ENCODE assay signal across 8 cellular contexts in genomic region chr9:97529363-97530076, GRCh38. TPM values are rescaled to one million over a fixed set of nuclear protein-coding genes. Genes with fewer than 3 reads are reported as not detected.
DNase-seq lines count a peak whose midpoint lies in the region; ATAC-seq, FAIRE-seq and TF ChIP-seq lines count a peak whose summit lies in the region.

No MANE protein-coding gene starts in this region.

- ATAC-seq in GM18858 (IDR thresholded peaks at IDR 0.05; ENCODE audit: unreplicated experiment) (peak; percentile 81), GM21825 (IDR thresholded peaks at IDR 0.05; ENCODE audit: unreplicated experiment) (peak; percentile 55)

- intact Hi-C loops in left ventricle myocardium inferior (cut with micrococcal nuclease) = no loop called here

- DNase-seq in NCI-H226 (peak; percentile 3), left ventricle myocardium inferior (peak; percentile 47), HTR-8/SVneo (ENCODE audit: insufficient read length, low spot score) (no peak), SHP77 (lab: John Stamatoyannopoulos, UW) (no peak), G401 (ENCODE audit: low spot score) (no peak)
- no peak for DNase-seq in activated CD8-positive, alpha-beta memory T cell treated with anti-CD3 and anti-CD28 coated beads, Interleukin-2, amount 50 U/mL, for 4 hours

- no peak overlapping the region for H3K4me3 ChIP-seq in left ventricle myocardium inferior

- peaks cover 52% of the 10 kb centered on the region for H3K36me3 ChIP-seq in left ventricle myocardium inferior

- FAIRE-seq in HTR-8/SVneo (lab: Jason Lieb, UNC) = no peak

- peak overlapping the region; percentile 94 for H3K27ac ChIP-seq in left ventricle myocardium inferior (replicated peaks)

- H3K27me3 ChIP-seq in left ventricle myocardium inferior (ENCODE audit: low read depth) = no peaks in the 10 kb centered on the region

- peaks cover 80% of the 10 kb centered on the region for H3K4me1 ChIP-seq in left ventricle myocardium inferior

- TF ChIP-seq CTCF in left ventricle myocardium inferior (IDR thresholded peaks at IDR 0.05; ENCODE audit: borderline replicate concordance) = no peak

- in situ Hi-C loops in G401 (cut with HindIII; ENCODE audit: low sequenced_read_pairs) = no loop called here

- H3K9me3 ChIP-seq in left ventricle myocardium inferior (replicated peaks) = no peaks in the 10 kb centered on the region

RNA-seq across cellular contexts. Expression of gene TMOD1, which starts 28.1 kb away (rescaled TPM):
- total RNA-seq in left ventricle myocardium inferior = 186 TPM
- not detected in 2 replicates for total RNA-seq in G401 (2014; rRNA removed; shearing (Covaris generic))

Comparison
In these comparisons a context has a peak if more than half of its experiments do, and no peak if none do; other contexts are left out.
1. DNase-seq: peak in NCI-H226 (single experiment) and left ventricle myocardium inferior (single experiment); none in HTR-8/SVneo (single experiment), SHP77 (0 of 2), activated CD8-positive, alpha-beta memory T cell treated with anti-CD3 and anti-CD28 coated beads, Interleukin-2, amount 50 U/mL, for 4 hours (single experiment) and G401 (single experiment).
2. RNA of gene TMOD1, which starts 28.1 kb away (total RNA-seq): 186 TPM in left ventricle myocardium inferior (single experiment); not detected in G401; every median in the first group is over 100 times any median in the second.